9 cellular contexts compared by ENCODE assay signal in genomic region chr11:6357222-6357621, GRCh38. TPM values are rescaled to one million over a fixed set of nuclear protein-coding genes. Genes with fewer than 3 reads are reported as not detected.
A peak's percentile ranks its signal among the peaks of the same experiment; 100 is the strongest.
DNase-seq lines count a peak whose midpoint lies in the region; ATAC-seq and TF ChIP-seq lines count a peak whose summit lies in the region.
"Had no signal": no experiment of that assay in that cellular context is flagged by ENCODE, and none has a peak within 500 bp of the region (broad histone marks: within the 10 kb centered on the region; RNA-seq: fewer than 3 reads in every experiment).

No MANE protein-coding gene starts in this region.

- no peak for TF ChIP-seq CTCF in HEK293 (tag by site-specific recombination; IDR thresholded peaks at IDR 0.05)
- no peak for TF ChIP-seq CTCF in heart left ventricle (IDR thresholded peaks at IDR 0.05)

- CTCF ChIA-PET in HEK293 (lab: Yijun Ruan, JAX): interaction anchor here (0.6 to 1.6 kb wide), 9 partner anchors 34 to 387 kb away, joined by 3 to 9 read pairs (median 3); no protein-coding TSS in a partner anchor
- CTCF ChIA-PET in activated CD4-positive, alpha-beta memory T cell treated with anti-CD3 and anti-CD28 coated beads, Interleukin-2, amount 10 ng/mL, durations not matched to agents 7 days and 5 days (lab: Charles Lee): interaction anchor here (2.1 kb wide), 1 partner anchor 106 kb away, joined by 9 read pairs; no protein-coding TSS in a partner anchor

- H3K9me3 ChIP-seq in HEK293 (ENCODE audit: control insufficient read depth, insufficient read depth, low read depth, low read length) (no peaks in the 10 kb centered on the region), heart left ventricle (no peaks in the 10 kb centered on the region)

- H3K4me3 Mint-ChIP-seq in activated CD4-positive, alpha-beta memory T cell treated with anti-CD3 and anti-CD28 coated beads, Interleukin-2, amount 10 ng/mL, durations not matched to agents 7 days and 5 days: no peak overlapping the region
- H3K4me3 Mint-ChIP-seq: central memory CD8-positive, alpha-beta T cell had no signal

- ATAC-seq in heart left ventricle (peak in 3 of 4 donors; percentile 52 to 81 (median 61)), GM21737 (IDR thresholded peaks at IDR 0.05; ENCODE audit: unreplicated experiment) (no peak), GM21360 (IDR thresholded peaks at IDR 0.05; ENCODE audit: unreplicated experiment) (no peak)

- POLR2A ChIA-PET in HEK293 (lab: Yijun Ruan, JAX): no interaction called here
- POLR2A ChIA-PET in activated CD4-positive, alpha-beta memory T cell treated with anti-CD3 and anti-CD28 coated beads, Interleukin-2, amount 10 ng/mL, durations not matched to agents 7 days and 5 days (lab: Charles Lee): interaction anchor here (1.1 kb wide), 1 partner anchor 123 kb away, joined by 3 read pairs; no protein-coding TSS in a partner anchor

- H3K36me3 ChIP-seq in HEK293 (ENCODE audit: control insufficient read depth in 2 of 2, insufficient read depth in 1 of 2, low read length in 2 of 2) (no peaks in the 10 kb centered on the region), heart left ventricle (no peaks in the 10 kb centered on the region)

- peak; percentile 22 for DNase-seq in activated CD4-positive, alpha-beta memory T cell treated with anti-CD3 and anti-CD28 coated beads, Interleukin-2, amount 10 ng/mL, durations not matched to agents 7 days and 5 days
- DNase-seq in heart left ventricle (peak in 4 of 5 donors; percentile 47 to 80 (median 61)), OCI-M2 (lab: John Stamatoyannopoulos, UW; ENCODE audit: unreplicated experiment) (no peak), NCI-H1694 (lab: John Stamatoyannopoulos, UW) (no peak)
- DNase-seq in stimulated activated CD8-positive, alpha-beta memory T cell treated with anti-CD3 and anti-CD28 coated beads, Interleukin-4, amount 100 ng/mL, for 48 hours: peak; percentile 71

- H3K27me3 ChIP-seq in heart left ventricle: no peaks in the 10 kb centered on the region

- H3K27me3 Mint-ChIP-seq in activated CD4-positive, alpha-beta memory T cell treated with anti-CD3 and anti-CD28 coated beads, Interleukin-2, amount 10 ng/mL, durations not matched to agents 7 days and 5 days: no peaks in the 10 kb centered on the region
- H3K27me3 Mint-ChIP-seq: central memory CD8-positive, alpha-beta T cell had no signal

- H3K27ac ChIP-seq in HEK293 (ENCODE audit: extremely low read depth, low read depth, low read length): no peak overlapping the region
- H3K27ac ChIP-seq in heart left ventricle: peak overlapping the region in 5 of 12 donors; percentile 22 to 67 (median 36)

- H3K4me3 ChIP-seq in HEK293 (ENCODE audit: low read depth, low read length) (no peak overlapping the region), heart left ventricle (no peak overlapping the region)

- no peaks in the 10 kb centered on the region for H3K4me1 ChIP-seq in HEK293 (ENCODE audit: control insufficient read depth, insufficient read depth, low read length)
- H3K4me1 ChIP-seq in heart left ventricle: peaks cover 0 to 15% (median 0%) of the 10 kb centered on the region in 12 donors

- H3K9me3 Mint-ChIP-seq in activated CD4-positive, alpha-beta memory T cell treated with anti-CD3 and anti-CD28 coated beads, Interleukin-2, amount 10 ng/mL, durations not matched to agents 7 days and 5 days: no peaks in the 10 kb centered on the region
- H3K9me3 Mint-ChIP-seq: central memory CD8-positive, alpha-beta T cell had no signal

- WGBS in heart left ventricle, 4 donors: 58 to 71% (median 64%) methylated on average over 9 of the region's 9 CpGs

- no peaks in the 10 kb centered on the region for H3K36me3 Mint-ChIP-seq in activated CD4-positive, alpha-beta memory T cell treated with anti-CD3 and anti-CD28 coated beads, Interleukin-2, amount 10 ng/mL, durations not matched to agents 7 days and 5 days (ENCODE audit: low read depth)

- TF ChIP-seq POLR2A in heart left ventricle (IDR thresholded peaks at IDR 0.05): no peak

- H3K4me1 Mint-ChIP-seq in activated CD4-positive, alpha-beta memory T cell treated with anti-CD3 and anti-CD28 coated beads, Interleukin-2, amount 10 ng/mL, durations not matched to agents 7 days and 5 days: peaks cover 9% of the 10 kb centered on the region
- H3K4me1 Mint-ChIP-seq: central memory CD8-positive, alpha-beta T cell had no signal

- intact Hi-C loops in heart left ventricle (cut with DNase I): loop anchor here in 2 of 10 donors (5.0 to 10.0 kb wide), 4 partner anchors 35 to 335 kb away; partner anchors contain the start of genes CAVIN3 (in 1 of the 2) and CCKBR (in 1 of the 2)

- no peak overlapping the region for H3K27ac Mint-ChIP-seq in activated CD4-positive, alpha-beta memory T cell treated with anti-CD3 and anti-CD28 coated beads, Interleukin-2, amount 10 ng/mL, durations not matched to agents 7 days and 5 days

TF ChIP-seq in HEK293, 187 proteins besides CTCF, POLR2A, EP300 and RAD21 (continues in another document):
- TF ChIP-seq, protein P1, sequence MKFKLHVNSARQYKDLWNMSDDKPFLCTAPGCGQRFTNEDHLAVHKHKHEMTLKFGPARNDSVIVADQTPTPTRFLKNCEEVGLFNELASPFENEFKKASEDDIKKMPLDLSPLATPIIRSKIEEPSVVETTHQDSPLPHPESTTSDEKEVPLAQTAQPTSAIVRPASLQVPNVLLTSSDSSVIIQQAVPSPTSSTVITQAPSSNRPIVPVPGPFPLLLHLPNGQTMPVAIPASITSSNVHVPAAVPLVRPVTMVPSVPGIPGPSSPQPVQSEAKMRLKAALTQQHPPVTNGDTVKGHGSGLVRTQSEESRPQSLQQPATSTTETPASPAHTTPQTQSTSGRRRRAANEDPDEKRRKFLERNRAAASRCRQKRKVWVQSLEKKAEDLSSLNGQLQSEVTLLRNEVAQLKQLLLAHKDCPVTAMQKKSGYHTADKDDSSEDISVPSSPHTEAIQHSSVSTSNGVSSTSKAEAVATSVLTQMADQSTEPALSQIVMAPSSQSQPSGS (tag by site-specific recombination; IDR thresholded peaks at IDR 0.05; ENCODE audit: low read depth): peak; percentile 49
- no peak for TF ChIP-seq ZFP3 (tag by site-specific recombination; IDR thresholded peaks at IDR 0.05; ENCODE audit: low read depth)
- TF ChIP-seq GLIS2 (tag by site-specific recombination; IDR thresholded peaks at IDR 0.05): no peak
- TF ChIP-seq, protein P2, sequence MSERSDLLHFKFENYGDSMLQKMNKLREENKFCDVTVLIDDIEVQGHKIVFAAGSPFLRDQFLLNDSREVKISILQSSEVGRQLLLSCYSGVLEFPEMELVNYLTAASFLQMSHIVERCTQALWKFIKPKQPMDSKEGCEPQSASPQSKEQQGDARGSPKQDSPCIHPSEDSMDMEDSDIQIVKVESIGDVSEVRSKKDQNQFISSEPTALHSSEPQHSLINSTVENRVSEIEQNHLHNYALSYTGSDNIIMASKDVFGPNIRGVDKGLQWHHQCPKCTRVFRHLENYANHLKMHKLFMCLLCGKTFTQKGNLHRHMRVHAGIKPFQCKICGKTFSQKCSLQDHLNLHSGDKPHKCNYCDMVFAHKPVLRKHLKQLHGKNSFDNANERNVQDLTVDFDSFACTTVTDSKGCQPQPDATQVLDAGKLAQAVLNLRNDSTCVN (tag by site-specific recombination; optimal IDR thresholded peaks at IDR 0.05): no peak
- peak; percentile 24; the same call in 1 of the 2 replicates for TF ChIP-seq ZBTB21 (tag by site-specific recombination; IDR thresholded peaks at IDR 0.05)
- no peak for TF ChIP-seq GLI4 (tag by site-specific recombination; IDR thresholded peaks at IDR 0.05)
- TF ChIP-seq, protein P3, sequence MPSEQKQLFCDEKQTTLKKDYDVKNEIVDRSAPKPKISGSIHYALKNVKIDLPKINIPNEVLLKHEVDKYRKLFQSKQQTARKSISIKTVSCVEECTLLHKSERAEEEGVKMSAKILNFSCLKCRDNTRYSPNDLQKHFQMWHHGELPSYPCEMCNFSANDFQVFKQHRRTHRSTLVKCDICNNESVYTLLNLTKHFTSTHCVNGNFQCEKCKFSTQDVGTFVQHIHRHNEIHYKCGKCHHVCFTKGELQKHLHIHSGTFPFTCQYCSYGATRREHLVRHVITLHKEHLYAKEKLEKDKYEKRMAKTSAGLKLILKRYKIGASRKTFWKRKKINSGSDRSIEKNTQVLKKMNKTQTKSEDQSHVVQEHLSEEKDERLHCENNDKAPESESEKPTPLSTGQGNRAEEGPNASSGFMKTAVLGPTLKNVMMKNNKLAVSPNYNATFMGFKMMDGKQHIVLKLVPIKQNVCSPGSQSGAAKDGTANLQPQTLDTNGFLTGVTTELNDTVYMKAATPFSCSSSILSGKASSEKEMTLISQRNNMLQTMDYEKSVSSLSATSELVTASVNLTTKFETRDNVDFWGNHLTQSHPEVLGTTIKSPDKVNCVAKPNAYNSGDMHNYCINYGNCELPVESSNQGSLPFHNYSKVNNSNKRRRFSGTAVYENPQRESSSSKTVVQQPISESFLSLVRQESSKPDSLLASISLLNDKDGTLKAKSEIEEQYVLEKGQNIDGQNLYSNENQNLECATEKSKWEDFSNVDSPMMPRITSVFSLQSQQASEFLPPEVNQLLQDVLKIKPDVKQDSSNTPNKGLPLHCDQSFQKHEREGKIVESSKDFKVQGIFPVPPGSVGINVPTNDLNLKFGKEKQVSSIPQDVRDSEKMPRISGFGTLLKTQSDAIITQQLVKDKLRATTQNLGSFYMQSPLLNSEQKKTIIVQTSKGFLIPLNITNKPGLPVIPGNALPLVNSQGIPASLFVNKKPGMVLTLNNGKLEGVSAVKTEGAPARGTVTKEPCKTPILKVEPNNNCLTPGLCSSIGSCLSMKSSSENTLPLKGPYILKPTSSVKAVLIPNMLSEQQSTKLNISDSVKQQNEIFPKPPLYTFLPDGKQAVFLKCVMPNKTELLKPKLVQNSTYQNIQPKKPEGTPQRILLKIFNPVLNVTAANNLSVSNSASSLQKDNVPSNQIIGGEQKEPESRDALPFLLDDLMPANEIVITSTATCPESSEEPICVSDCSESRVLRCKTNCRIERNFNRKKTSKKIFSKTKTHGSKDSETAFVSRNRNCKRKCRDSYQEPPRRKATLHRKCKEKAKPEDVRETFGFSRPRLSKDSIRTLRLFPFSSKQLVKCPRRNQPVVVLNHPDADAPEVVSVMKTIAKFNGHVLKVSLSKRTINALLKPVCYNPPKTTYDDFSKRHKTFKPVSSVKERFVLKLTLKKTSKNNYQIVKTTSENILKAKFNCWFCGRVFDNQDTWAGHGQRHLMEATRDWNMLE (tag by site-specific recombination; conservative IDR thresholded peaks at IDR 0.05; ENCODE audit: low read depth): peak; percentile 26; the same call in 1 of the 2 replicates
- no peak for TF ChIP-seq HOXA7 (CRISPR knock-in tag; IDR thresholded peaks at IDR 0.05; ENCODE audit: borderline replicate concordance)

RNA-seq across cellular contexts. Expression of gene SMPD1, which starts 33.1 kb away (rescaled TPM):
- 10 to 100 TPM; 55.1 to 58.5 TPM for total RNA-seq in activated CD4-positive, alpha-beta memory T cell treated with anti-CD3 and anti-CD28 coated beads, Interleukin-2, amount 10 ng/mL, durations not matched to agents 7 days and 5 days
- 10 to 100 TPM; 53.8 to 92.3 (median 67.8) TPM for total RNA-seq in heart left ventricle
- polyA plus RNA-seq in heart left ventricle: 10 to 100 TPM; 56.2 to 64.9 TPM

RNA-seq across cellular contexts. Expression of gene CAVIN3, which starts 36.9 kb away (rescaled TPM):
- total RNA-seq in activated CD4-positive, alpha-beta memory T cell treated with anti-CD3 and anti-CD28 coated beads, Interleukin-2, amount 10 ng/mL, durations not matched to agents 7 days and 5 days: 10 to 100 TPM; 12.1 to 13.2 TPM
- 100 to 1,000 TPM in 4 of 9 donors, 10 to 100 TPM in 5; 40.4 to 155 (median 86.7) TPM for total RNA-seq in heart left ventricle
- polyA plus RNA-seq in heart left ventricle: 100 to 1,000 TPM in 1 of 2 donors, 10 to 100 TPM in 1; 92.8 to 126 TPM

Comparison
In these comparisons a context has a peak if more than half of its experiments do, and no peak if none do; other contexts are left out.
1. DNase-seq: peak in activated CD4-positive, alpha-beta memory T cell treated with anti-CD3 and anti-CD28 coated beads, Interleukin-2, amount 10 ng/mL, durations not matched to agents 7 days and 5 days (single experiment), heart left ventricle (4 of 5) and stimulated activated CD8-positive, alpha-beta memory T cell treated with anti-CD3 and anti-CD28 coated beads, Interleukin-4, amount 100 ng/mL, for 48 hours (single experiment); none in OCI-M2 (single experiment) and NCI-H1694 (single experiment).
2. ATAC-seq: peak in heart left ventricle (3 of 4); none in GM21737 (single experiment) and GM21360 (single experiment).